Comparison of ENCODE assay signal across 8 cellular contexts in genomic region chr1:206663832-206664652, GRCh38. TPM values are rescaled to one million over a fixed set of nuclear protein-coding genes. Genes with fewer than 3 reads are reported as not detected.
DNase-seq lines count a peak whose midpoint lies in the region; ATAC-seq and TF ChIP-seq lines count a peak whose summit lies in the region.

No MANE protein-coding gene starts in this region.

- DNase-seq in ACHN (peak; percentile 68), KG1 (lab: John Stamatoyannopoulos, UW) (peak; percentile 81), Peyer's patch (peak in 2 of 3 donors; percentile 60 to 84), foreskin fibroblast (peak; percentile 20 to 81), testis (peak; percentile 78)
- peak; percentile 82 to 83 for DNase-seq in activated T-cell treated with anti-CD3 and anti-CD28 coated beads, Interleukin-2, amount 50 U/mL, for 48 hours

- ATAC-seq in GM18868 (IDR thresholded peaks at IDR 0.05; ENCODE audit: unreplicated experiment): peak; percentile 72

- WGBS in testis, 2 donors: 7 to 12% methylated on average over 19 to 20 of the region's 20 CpGs

- TF ChIP-seq CTCF in Peyer's patch (IDR thresholded peaks at IDR 0.05) (peak; percentile 80 to 89 (median 86)), foreskin fibroblast (IDR thresholded peaks at IDR 0.05; ENCODE audit: low read depth, low read length) (peak; percentile 67), neutrophil (IDR thresholded peaks at IDR 0.05) (peak; percentile 70), testis (IDR thresholded peaks at IDR 0.05) (peak; percentile 81 to 92 (median 83))

- H3K9me3 ChIP-seq in Peyer's patch (no peaks in the 10 kb centered on the region), neutrophil (no peaks in the 10 kb centered on the region), testis (no peaks in the 10 kb centered on the region)

- intact Hi-C loops in testis (cut with DNase I; ENCODE audit: low total_unique reads): no loop called here

- H3K4me3 ChIP-seq in Peyer's patch (peak overlapping the region in 1 of 4 donors; percentile 22), foreskin fibroblast (ENCODE audit: low read depth in 1 of 2, low read length in 2 of 2) (no peak overlapping the region), neutrophil (ENCODE audit: low read depth in 1 of 2, low read length in 1 of 2) (peak overlapping the region in 1 of 2 experiments; percentile 14), testis (no peak overlapping the region)

- in situ Hi-C loops in ACHN (cut with HindIII; ENCODE audit: low pct_ligation_motif_present, low pct_unique_long_range_greater_than_20kb, low sequenced_read_pairs): no loop called here

- H3K4me1 ChIP-seq in Peyer's patch (peaks cover 2 to 21% (median 8%) of the 10 kb centered on the region in 4 donors), neutrophil (ENCODE audit: control insufficient read depth in 1 of 2, insufficient read depth in 1 of 2, low read depth in 1 of 2, low read length in 1 of 2) (peaks cover 14 to 16% of the 10 kb centered on the region in 2 experiments), testis (peaks cover 5% of the 10 kb centered on the region)

- TF ChIP-seq POLR2A in Peyer's patch (IDR thresholded peaks at IDR 0.05): no peak
- TF ChIP-seq POLR2A in testis (IDR thresholded peaks at IDR 0.05): no peak

- no peaks in the 10 kb centered on the region for H3K27me3 ChIP-seq in Peyer's patch
- H3K27me3 ChIP-seq in neutrophil: peaks cover 21% of the 10 kb centered on the region
- H3K27me3 ChIP-seq in testis: no peaks in the 10 kb centered on the region

- H3K36me3 ChIP-seq in Peyer's patch (no peaks in the 10 kb centered on the region), neutrophil (no peaks in the 10 kb centered on the region), testis (ENCODE audit: low read depth, missing control alignments) (no peaks in the 10 kb centered on the region)

- H3K27ac ChIP-seq in Peyer's patch (peak overlapping the region in 1 of 4 donors; percentile 40), neutrophil (no peak overlapping the region), testis (no peak overlapping the region)

RNA-seq across cellular contexts. Expression of gene MAPKAPK2, which starts 20.7 kb away (rescaled TPM):
- total RNA-seq in Peyer's patch (10 to 100 TPM; 49.6 to 92.4 (median 59.6) TPM), testis (10 to 100 TPM; 66.3 to 69.1 TPM)
- 76.5 TPM for polyA plus RNA-seq in testis (ENCODE audit: insufficient read depth, low read depth, low replicate concordance)

RNA-seq across cellular contexts. Expression of gene DYRK3, which starts 28.7 kb away (rescaled TPM):
- total RNA-seq in Peyer's patch (1 to 10 TPM in 1 of 4 donors, under 1 TPM in 2, not detected in 1; 0.67 to 3.3 (median 0.85) TPM), testis (10 to 100 TPM; 36.4 to 40.6 TPM)
- polyA plus RNA-seq in testis (ENCODE audit: insufficient read depth, low read depth, low replicate concordance): 143 TPM

RNA-seq across cellular contexts. Expression of gene EIF2D, which starts 51.8 kb away (rescaled TPM):
- 10 to 100 TPM; 20.0 to 66.0 (median 34.9) TPM for total RNA-seq in Peyer's patch
- 10 to 100 TPM; 54.8 to 59.4 TPM for total RNA-seq in testis
- polyA plus RNA-seq in testis (ENCODE audit: insufficient read depth, low read depth, low replicate concordance): 65.3 TPM

Comparison
In these comparisons a context has a peak if more than half of its experiments do, and no peak if none do; other contexts are left out.
1. RNA of gene DYRK3, which starts 28.7 kb away (total RNA-seq): 36.4 to 40.6 TPM in testis; 0.67 to 3.3 TPM in Peyer's patch; every median in the first group is over 4 times any median in the second.
2. Peak in every context shown above with its lines, with median percentiles within 50 percentile points of each other: DNase-seq and CTCF ChIP-seq.